Comparison of ENCODE assay signal across 14 cellular contexts in the genomic region with DNA sequence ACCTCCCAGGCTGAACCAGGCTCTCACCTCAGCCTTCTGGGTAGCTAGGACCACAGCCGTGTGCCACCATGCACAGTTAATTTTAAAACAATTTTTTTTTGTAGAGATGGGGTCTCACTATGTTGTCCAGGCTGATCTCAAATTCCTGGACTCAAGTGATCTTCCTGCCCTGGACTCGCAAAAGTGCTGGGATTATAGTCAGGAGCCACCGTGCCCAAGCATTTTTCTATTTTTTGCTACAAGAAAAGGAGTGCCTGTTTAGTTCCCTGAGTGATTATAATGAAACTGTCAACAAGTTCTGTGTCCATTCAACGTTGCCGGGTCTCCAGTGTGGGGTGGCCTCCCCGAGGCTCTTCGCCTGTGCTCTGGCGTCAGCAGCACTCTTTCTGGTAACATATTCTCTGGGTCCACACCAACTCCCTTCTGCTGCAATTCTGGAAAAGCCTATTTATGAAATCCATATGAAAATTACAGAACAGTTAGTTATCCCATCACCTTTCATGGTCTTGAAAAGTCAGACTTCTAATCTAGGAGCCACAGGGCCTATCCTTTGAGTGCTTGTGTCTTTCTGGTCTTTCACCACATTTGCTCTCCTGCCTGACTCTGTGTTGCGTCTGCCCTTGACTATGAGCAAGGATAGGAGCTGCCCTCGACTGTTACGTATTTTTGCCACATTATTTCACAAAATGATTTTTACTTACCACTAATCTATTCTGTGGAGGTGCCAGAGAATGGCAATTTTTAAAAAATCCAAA.
"Had no signal": no experiment of that assay in that cellular context is flagged by ENCODE, and none has a peak within 500 bp of the region (broad histone marks: within the 10 kb centered on the region; RNA-seq: fewer than 3 reads in every experiment).

No MANE protein-coding gene starts in this region.

- H3K9me3 ChIP-seq: gastrocnemius medialis, pancreas, thyroid gland had no signal

- ATAC-seq: gastrocnemius medialis, pancreas, right cardiac atrium had no signal

- H3K27me3 ChIP-seq: gastrocnemius medialis, pancreas, thyroid gland had no signal

- DNase-seq: activated gamma-delta T cell treated with Interleukin-2 at 50 U/mL for 16 hours; activated T-cell treated with anti-CD3 and anti-CD28 coated beads, Interleukin-2, amount 50 U/mL, for 1 hour; aorta; dermis blood vessel endothelial cell; effector CD8-positive, alpha-beta T cell; gastrocnemius medialis; hippocampal formation; kidney glomerular epithelial cell; midbrain; pancreas; right cardiac atrium; stimulated activated CD4-positive, alpha-beta T cell treated with anti-CD3 and anti-CD28 coated beads, Interleukin-1b, Interleukin-23, amount 100 ng/mL, for 48 hours; substantia nigra; thyroid gland had no signal

- H3K36me3 ChIP-seq: gastrocnemius medialis, pancreas, thyroid gland had no signal

- H3K27ac ChIP-seq: gastrocnemius medialis, pancreas, thyroid gland had no signal

- H3K4me3 ChIP-seq: gastrocnemius medialis, pancreas, thyroid gland had no signal
